ENCODE assay signal across 8 cellular contexts in genomic region chr17:9529033-9529748, GRCh38. TPM values are rescaled to one million over a fixed set of nuclear protein-coding genes. Genes with fewer than 3 reads are reported as not detected.
A peak's percentile ranks its signal among the peaks of the same experiment; 100 is the strongest.
DNase-seq lines count a peak whose midpoint lies in the region; TF ChIP-seq lines count a peak whose summit lies in the region.
"Had no signal": no experiment of that assay in that cellular context is flagged by ENCODE, and none has a peak within 500 bp of the region (broad histone marks: within the 10 kb centered on the region; RNA-seq: fewer than 3 reads in every experiment).

No MANE protein-coding gene starts in this region.

- H3K4me1 Mint-ChIP-seq in osteocyte (ENCODE audit: unreplicated experiment) (no peaks in the 10 kb centered on the region), mesothelial cell of epicardium (peaks cover 4% of the 10 kb centered on the region)

- H3K4me3 Mint-ChIP-seq in osteocyte (ENCODE audit: unreplicated experiment) (no peak overlapping the region), mesothelial cell of epicardium (no peak overlapping the region)

- H3K9me3 Mint-ChIP-seq in osteocyte (ENCODE audit: unreplicated experiment) = no peaks in the 10 kb centered on the region
- peaks cover 3% of the 10 kb centered on the region for H3K9me3 Mint-ChIP-seq in mesothelial cell of epicardium

- DNase-seq in GM12865 (ENCODE audit: low read depth) = peak; percentile 43
- DNase-seq in LHCN-M2 (ENCODE audit: low read depth) = peak; percentile 27
- DNase-seq in choroid plexus epithelial cell (ENCODE audit: low read depth) = peak; percentile 69
- DNase-seq in osteocyte (ENCODE audit: extremely low spot score, unreplicated experiment) = no peak
- DNase-seq in HK-2 (ENCODE audit: unreplicated experiment) = no peak
- no peak for DNase-seq in NCI-H1092 treated with DMSO at 0.1 percent for 48 hours (lab: John Stamatoyannopoulos, UW)
- DNase-seq in mesothelial cell of epicardium (ENCODE audit: low spot score in 2 of 2, unreplicated experiment in 2 of 2) = no peak

- H3K27me3 Mint-ChIP-seq in osteocyte (ENCODE audit: unreplicated experiment) (no peaks in the 10 kb centered on the region), mesothelial cell of epicardium (ENCODE audit: low read depth) (no peaks in the 10 kb centered on the region)

- H3K4me3 ChIP-seq in GM12865 (ENCODE audit: low read depth, low read length) = no peak overlapping the region
- H3K4me3 ChIP-seq in choroid plexus epithelial cell (ENCODE audit: low read depth, low read length) = no peak overlapping the region

- no peak overlapping the region for H3K27ac Mint-ChIP-seq in osteocyte (ENCODE audit: unreplicated experiment)
- H3K27ac Mint-ChIP-seq in mesothelial cell of epicardium = no peak overlapping the region

- H3K36me3 Mint-ChIP-seq in osteocyte (ENCODE audit: unreplicated experiment) (peaks cover 7% of the 10 kb centered on the region), mesothelial cell of epicardium (no peaks in the 10 kb centered on the region)

- TF ChIP-seq CTCF in GM12865 (IDR thresholded peaks at IDR 0.05; ENCODE audit: insufficient read depth, low read depth, low read length, missing control alignments) = peak; percentile 45
- TF ChIP-seq CTCF in choroid plexus epithelial cell (conservative IDR thresholded peaks at IDR 0.05; ENCODE audit: low read depth, low read length) = peak; percentile 77
- TF ChIP-seq CTCF in osteocyte (IDR thresholded peaks at IDR 0.05) = peak; percentile 69
- no peak for TF ChIP-seq CTCF in mesothelial cell of epicardium (IDR thresholded peaks at IDR 0.05; ENCODE audit: unreplicated experiment)

RNA-seq across cellular contexts. Expression of gene STX8, which starts 46.4 kb away (rescaled TPM):
- total RNA-seq in LHCN-M2 (2014; rRNA removed) (45.2 and 54.8 TPM in 2 replicates), osteocyte (61.6 and 65.7 TPM in 2 replicates), mesothelial cell of epicardium (50.4 to 53.3 TPM (median 53.1 TPM) in 3 replicates)
- polyA plus RNA-seq in LHCN-M2 (2012) = 110 TPM

RNA-seq across cellular contexts. Expression of gene CFAP52, which starts 47.3 kb away (rescaled TPM):
- total RNA-seq in LHCN-M2 (2014; rRNA removed) (not detected in 2 replicates), osteocyte (not detected in 2 replicates), mesothelial cell of epicardium (not detected in 3 replicates)
- 0.09 TPM for polyA plus RNA-seq in LHCN-M2 (2012)
- total RNA-seq: pulmonary artery endothelial cell had no signal

Comparison
In these comparisons a context has a peak if more than half of its experiments do, and no peak if none do; other contexts are left out.
1. DNase-seq: peak in GM12865 (single experiment), LHCN-M2 (single experiment) and choroid plexus epithelial cell (single experiment); none in osteocyte (single experiment), HK-2 (single experiment), NCI-H1092 treated with DMSO at 0.1 percent for 48 hours (single experiment) and mesothelial cell of epicardium (0 of 2).